ENCODE assay signal across 1 cellular context in the genomic region with DNA sequence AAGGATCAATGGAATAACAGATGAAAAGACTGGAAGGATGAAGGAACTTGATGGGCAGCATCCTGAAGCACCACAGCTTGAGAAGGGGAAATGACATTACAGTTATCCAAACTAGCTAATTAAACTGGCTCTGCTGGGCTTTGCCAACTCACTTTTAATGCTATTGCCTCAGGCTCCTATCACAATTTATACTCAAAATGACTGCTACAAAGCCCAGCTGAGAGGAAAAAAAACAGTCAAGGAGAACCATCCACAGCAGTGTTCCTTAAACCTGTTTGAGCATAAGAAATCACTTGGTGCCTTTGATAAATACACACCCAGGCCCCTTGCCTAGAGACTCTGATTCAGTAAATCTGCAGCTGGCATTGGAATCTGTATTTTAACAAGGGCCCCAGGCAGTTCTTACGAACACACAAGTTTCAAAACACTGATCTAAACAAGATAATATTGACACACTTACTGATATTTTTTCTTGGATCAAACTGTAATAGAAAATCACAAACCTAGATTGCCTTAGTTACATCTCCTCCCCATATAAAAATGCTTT.
TF ChIP-seq lines count a peak whose summit lies in the region.

No MANE protein-coding gene starts in this region.

TF ChIP-seq in HEK293, 187 proteins besides CTCF, POLR2A, EP300 and RAD21 (continued from another document):
- TF ChIP-seq ZBTB8A (tag by site-specific recombination; IDR thresholded peaks at IDR 0.05) (peak; percentile 20; the same call in 1 of the 2 replicates), ZBTB20 (tag by site-specific recombination; IDR thresholded peaks at IDR 0.05) (peak; percentile 55; the same call in 1 of the 2 replicates), RBAK (tag by site-specific recombination; IDR thresholded peaks at IDR 0.05) (no peak)
- TF ChIP-seq, protein P1, sequence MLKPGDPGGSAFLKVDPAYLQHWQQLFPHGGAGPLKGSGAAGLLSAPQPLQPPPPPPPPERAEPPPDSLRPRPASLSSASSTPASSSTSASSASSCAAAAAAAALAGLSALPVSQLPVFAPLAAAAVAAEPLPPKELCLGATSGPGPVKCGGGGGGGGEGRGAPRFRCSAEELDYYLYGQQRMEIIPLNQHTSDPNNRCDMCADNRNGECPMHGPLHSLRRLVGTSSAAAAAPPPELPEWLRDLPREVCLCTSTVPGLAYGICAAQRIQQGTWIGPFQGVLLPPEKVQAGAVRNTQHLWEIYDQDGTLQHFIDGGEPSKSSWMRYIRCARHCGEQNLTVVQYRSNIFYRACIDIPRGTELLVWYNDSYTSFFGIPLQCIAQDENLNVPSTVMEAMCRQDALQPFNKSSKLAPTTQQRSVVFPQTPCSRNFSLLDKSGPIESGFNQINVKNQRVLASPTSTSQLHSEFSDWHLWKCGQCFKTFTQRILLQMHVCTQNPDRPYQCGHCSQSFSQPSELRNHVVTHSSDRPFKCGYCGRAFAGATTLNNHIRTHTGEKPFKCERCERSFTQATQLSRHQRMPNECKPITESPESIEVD (tag by site-specific recombination; IDR thresholded peaks at IDR 0.05): peak; percentile 17
